15 cellular contexts compared by ENCODE assay signal in genomic region chr5:123091258-123091987, GRCh38. TPM values are rescaled to one million over a fixed set of nuclear protein-coding genes. Genes with fewer than 3 reads are reported as not detected.
DNase-seq lines count a peak whose midpoint lies in the region; ATAC-seq, FAIRE-seq and TF ChIP-seq lines count a peak whose summit lies in the region.
"Had no signal": no experiment of that assay in that cellular context is flagged by ENCODE, and none has a peak within 500 bp of the region (broad histone marks: within the 10 kb centered on the region; RNA-seq: fewer than 3 reads in every experiment).

No MANE protein-coding gene starts in this region.

- peak overlapping the region; percentile 41 to 71 (median 53); a peak in 4 of 8 replicates for H3K4me3 ChIP-seq in H1 (ENCODE audit: extremely low read depth in 1 of 4, insufficient read depth in 2 of 4, low read depth in 3 of 4, low read length in 4 of 4)
- no peak overlapping the region for H3K4me3 ChIP-seq in trophoblast cell (ENCODE audit: low read depth, low read length)

- no peak overlapping the region for H2BK120ac ChIP-seq in H1 (replicated peaks; ENCODE audit: low read depth, low read length)
- no peak overlapping the region for H2BK120ac ChIP-seq in trophoblast cell (ENCODE audit: insufficient read depth, low read length, poor library complexity)

- no peak for ATAC-seq in T-cell (replicated peaks in 1 of 4)

- CTCF ChIA-PET in Calu3 (lab: Charles Lee) (interaction anchor here (0.6 kb wide), 1 partner anchor 966 kb away, joined by 4 read pairs; no protein-coding TSS in a partner anchor), H1 (lab: Charles Lee; ENCODE audit: partially characterized antibody) (interaction anchor here (0.7 kb wide), 1 partner anchor 9 kb away, joined by 3 read pairs; no protein-coding TSS in a partner anchor), T-cell (lab: Charles Lee) (no interaction called here)

- H2BK12ac ChIP-seq in H1 (ENCODE audit: low read depth, low read length): no peak overlapping the region
- no peak overlapping the region for H2BK12ac ChIP-seq in trophoblast cell (ENCODE audit: low read length)

- H3K9ac ChIP-seq in H1 (replicated peaks in 1 of 4; ENCODE audit: extremely low read depth in 1 of 4, low read depth in 3 of 4, low read length in 3 of 4) (no peak overlapping the region), trophoblast cell (ENCODE audit: low read length) (no peak overlapping the region)

- H2BK5ac ChIP-seq in H1 (ENCODE audit: low read depth, low read length): no peak overlapping the region
- no peak overlapping the region for H2BK5ac ChIP-seq in trophoblast cell (ENCODE audit: low read depth, low read length, poor library complexity)

- BruUV-seq in Calu3 (replicated peaks; lab: Mats Ljungman, UMichigan): no TSS peak

- H3K9me3 Mint-ChIP-seq in Calu3 (ENCODE audit: low read depth, unreplicated experiment): no peaks in the 10 kb centered on the region
- no peaks in the 10 kb centered on the region for H3K9me3 Mint-ChIP-seq in nephron
- no peaks in the 10 kb centered on the region for H3K9me3 Mint-ChIP-seq in T-cell

- H3K79me2 ChIP-seq in H1 (ENCODE audit: control insufficient read depth in 1 of 2, insufficient read depth in 2 of 2, low read length in 2 of 2) (no peaks in the 10 kb centered on the region), trophoblast cell (ENCODE audit: control insufficient read depth, insufficient read depth, low read length, poor library complexity) (peaks cover 4% of the 10 kb centered on the region)

- H3K4ac ChIP-seq in H1 (replicated peaks; ENCODE audit: insufficient read length, low read depth, low read length): no peak overlapping the region
- H3K4ac ChIP-seq in trophoblast cell (ENCODE audit: low read depth, low read length): no peak overlapping the region

- H2AFZ ChIP-seq in H1 (ENCODE audit: low read length): no peak overlapping the region
- no peak overlapping the region for H2AFZ ChIP-seq in trophoblast cell (ENCODE audit: insufficient read depth, low read length, poor library complexity)

- TF ChIP-seq POLR2A in H1 (IDR thresholded peaks at IDR 0.05; ENCODE audit: control extremely low read depth in 1 of 2, low read depth in 2 of 2, low read length in 2 of 2): no peak

- no peak overlapping the region for H3K14ac ChIP-seq in H1 (ENCODE audit: insufficient read length)
- H3K14ac ChIP-seq in trophoblast cell (ENCODE audit: low read length): no peak overlapping the region

- H3K4me1 ChIP-seq in H1 (replicated peaks in 1 of 4; ENCODE audit: control insufficient read depth in 3 of 4, insufficient read depth in 4 of 4, low read length in 3 of 4) (peaks cover 4 to 40% (median 20%) of the 10 kb centered on the region in 4 experiments), trophoblast cell (ENCODE audit: control insufficient read depth in 1 of 2, insufficient read depth in 2 of 2, low read length in 2 of 2) (peaks cover 14 to 34% of the 10 kb centered on the region in 2 experiments)

- H4K5ac ChIP-seq in H1 (ENCODE audit: insufficient read length, low read depth, low read length): no peak overlapping the region

- H3K56ac ChIP-seq in H1 (replicated peaks; ENCODE audit: insufficient read length, low read depth, low read length): no peak overlapping the region

- POLR2A ChIA-PET in H1 (lab: Charles Lee; ENCODE audit: partially characterized antibody) (no interaction called here), T-cell (lab: Charles Lee) (interaction anchor here in 1 of 2 donors (0.6 kb wide), 1 partner anchor 33 kb away, joined by 7 read pairs; no protein-coding TSS in a partner anchor)

- peak overlapping the region; percentile 96 to 97 for H3K4me2 ChIP-seq in H1 (ENCODE audit: insufficient read depth in 1 of 2, low read depth in 2 of 2, low read length in 2 of 2)
- no peak overlapping the region for H3K4me2 ChIP-seq in trophoblast cell (ENCODE audit: low read length)

- no peak for TF ChIP-seq RAD21 in H1 (IDR thresholded peaks at IDR 0.05 in 1 of 2, conservative IDR thresholded peaks at IDR 0.05 in 1 of 2; ENCODE audit: low read depth in 2 of 2, low read length in 2 of 2)

- H3K36me3 ChIP-seq in H1 (ENCODE audit: control insufficient read depth in 2 of 4, insufficient read depth in 4 of 4, low read length in 3 of 4) (no peaks in the 10 kb centered on the region; a peak in 1 of 8 replicates), trophoblast cell (ENCODE audit: control insufficient read depth in 1 of 2, insufficient read depth in 2 of 2, low read length in 2 of 2) (no peaks in the 10 kb centered on the region)

- H3K23me2 ChIP-seq in H1 (ENCODE audit: low read depth, low read length): peaks cover 41% of the 10 kb centered on the region

- H4K20me1 ChIP-seq in H1 (replicated peaks in 1 of 2; ENCODE audit: control insufficient read depth in 1 of 2, insufficient read depth in 2 of 2, low read length in 2 of 2): peaks cover 6 to 10% of the 10 kb centered on the region in 2 experiments

- TF ChIP-seq EP300 in H1 (IDR thresholded peaks at IDR 0.05; ENCODE audit: borderline replicate concordance in 1 of 2, low read depth in 2 of 2, low read length in 2 of 2): no peak

- TF ChIP-seq CTCF in Calu3 (IDR thresholded peaks at IDR 0.05; ENCODE audit: unreplicated experiment) (no peak), H1 (IDR thresholded peaks at IDR 0.05; ENCODE audit: control extremely low read depth in 1 of 3, insufficient read depth in 1 of 3, low read depth in 1 of 3, low read length in 3 of 3) (no peak), nephron (IDR thresholded peaks at IDR 0.05; ENCODE audit: unreplicated experiment in 3 of 3) (no peak)

- FAIRE-seq in H1 (lab: Jason Lieb, UNC): no peak
- no peak for FAIRE-seq in urothelium cell line (lab: Jason Lieb, UNC)

- H3K9me3 ChIP-seq in H1 (ENCODE audit: insufficient read depth in 2 of 2, low read depth in 1 of 2, low read length in 1 of 2) (no peaks in the 10 kb centered on the region), trophoblast cell (ENCODE audit: insufficient read depth, low read depth, low read length) (peaks cover 3% of the 10 kb centered on the region)

- H2BK20ac ChIP-seq in H1 (ENCODE audit: low read length): no peak overlapping the region

- H3K27me3 ChIP-seq in H1 (replicated peaks in 1 of 4; ENCODE audit: control insufficient read depth in 3 of 4, extremely low read depth in 1 of 4, insufficient read depth in 3 of 4, low read length in 3 of 4) (peaks cover 77 to 100% (median 91%) of the 10 kb centered on the region in 4 experiments), trophoblast cell (ENCODE audit: insufficient read depth, low read length) (peaks cover 74% of the 10 kb centered on the region)

- H4K12ac ChIP-seq in trophoblast cell (ENCODE audit: low read depth, low read length): no peak overlapping the region

- 5% methylated on average over 17 of the region's 17 CpGs; no CpG with 5 or more reads in 1 of the 2 experiments for WGBS in H1 (ENCODE audit: extremely low coverage in 1 of 2, insufficient coverage in 1 of 2, insufficient read length in 1 of 2, insufficient replicate concordance in 2 of 2, low coverage in 1 of 2, low lambda C conversion rate in 2 of 2, missing lambda C conversion rate in 1 of 2), 2 experiments
- WGBS in trophoblast cell (ENCODE audit: extremely low coverage, insufficient coverage, insufficient read length): no CpG with 5 or more reads among the region's 17 CpGs

- H3K18ac ChIP-seq in H1 (ENCODE audit: extremely low read depth, low read length): no peak overlapping the region
- no peak overlapping the region for H3K18ac ChIP-seq in trophoblast cell (ENCODE audit: low read length)

- no peak overlapping the region for H3K27ac Mint-ChIP-seq in Calu3 (ENCODE audit: unreplicated experiment)
- H3K27ac Mint-ChIP-seq in nephron: peak overlapping the region in 2 of 3 experiments; percentile 15 to 50
- no peak overlapping the region for H3K27ac Mint-ChIP-seq in T-cell

- in situ Hi-C loops in KBM-7 (cut with MboI; ENCODE audit: low pct_unique_long_range_greater_than_20kb, low sequenced_read_pairs): no loop called here

- H4K8ac ChIP-seq in H1 (ENCODE audit: extremely low read depth, insufficient read depth, low read length): no peak overlapping the region
- no peak overlapping the region for H4K8ac ChIP-seq in trophoblast cell (ENCODE audit: low read depth, low read length)

- H2AK5ac ChIP-seq in H1 (ENCODE audit: low read depth, low read length) (no peak overlapping the region), trophoblast cell (ENCODE audit: low read length) (no peak overlapping the region)

- H3K4me1 Mint-ChIP-seq in Calu3 (ENCODE audit: low read depth, unreplicated experiment): peaks cover 20% of the 10 kb centered on the region
- peaks cover 38% of the 10 kb centered on the region for H3K4me1 Mint-ChIP-seq in nephron
- H3K4me1 Mint-ChIP-seq in T-cell: peaks cover 19 to 41% (median 38%) of the 10 kb centered on the region in 3 donors

- DNase-seq in Calu3: no peak
- DNase-seq in KBM-7: peak; percentile 27
- no peak for DNase-seq in H1 (ENCODE audit: low read depth in 1 of 2, low spot score in 2 of 2)
- no peak for DNase-seq in NOMO-1 treated with DMSO at 0.1 percent for 48 hours (lab: John Stamatoyannopoulos, UW; ENCODE audit: unreplicated experiment)
- DNase-seq in trophoblast cell: no peak
- DNase-seq in T-cell: no peak
- no peak for DNase-seq in urothelium cell line (ENCODE audit: low spot score)
- DNase-seq: CD4-positive, CD25-positive, alpha-beta regulatory T cell; NCI-H1105 treated with DMSO at 0.1 percent for 48 hours; occipital lobe; stimulated activated CD4-positive, alpha-beta T cell treated with anti-CD3 and anti-CD28 coated beads, Interleukin-4, amount 100 ng/mL, for 24 hours; SW 1271 had no signal

- H3K27me3 Mint-ChIP-seq in Calu3 (ENCODE audit: unreplicated experiment): peaks cover 83% of the 10 kb centered on the region
- peaks cover 99% of the 10 kb centered on the region for H3K27me3 Mint-ChIP-seq in nephron (ENCODE audit: low read depth)
- peaks cover 61 to 71% of the 10 kb centered on the region in 2 donors for H3K27me3 Mint-ChIP-seq in T-cell

- no peak overlapping the region for H2BK15ac ChIP-seq in H1 (ENCODE audit: low read length)

- H3K27ac ChIP-seq in H1 (ENCODE audit: low read depth, low read length) (no peak overlapping the region), trophoblast cell (ENCODE audit: low read depth, low read length) (no peak overlapping the region)

- H3K36me3 Mint-ChIP-seq in Calu3 (ENCODE audit: insufficient read depth, unreplicated experiment) (peaks cover 30% of the 10 kb centered on the region), nephron (ENCODE audit: low read depth) (no peaks in the 10 kb centered on the region), T-cell (no peaks in the 10 kb centered on the region)
- H3K36me3 Mint-ChIP-seq: CD4-positive, CD25-positive, alpha-beta regulatory T cell had no signal

- H3K23ac ChIP-seq in H1 (ENCODE audit: insufficient read length): no peak overlapping the region
- no peak overlapping the region for H3K23ac ChIP-seq in trophoblast cell (ENCODE audit: low read length)

- no peak overlapping the region for H4K91ac ChIP-seq in H1 (replicated peaks; ENCODE audit: insufficient read length, low read length)
- H4K91ac ChIP-seq in trophoblast cell (ENCODE audit: low read depth, low read length): no peak overlapping the region

- intact Hi-C loops in Calu3 (cut with micrococcal nuclease; ENCODE audit: unreplicated experiment): no loop called here

- H3K79me1 ChIP-seq in H1 (ENCODE audit: low read depth, low read length) (no peaks in the 10 kb centered on the region), trophoblast cell (ENCODE audit: low read length) (peaks cover 6% of the 10 kb centered on the region)

- H3K4me3 Mint-ChIP-seq in Calu3 (ENCODE audit: low read depth, unreplicated experiment) (peak overlapping the region; percentile 76), nephron (peak overlapping the region; percentile 82 to 92 (median 85)), T-cell (peak overlapping the region in 1 of 3 donors; percentile 22)

RNA-seq across cellular contexts. Expression of gene PRDM6, which starts 2.4 kb away (rescaled TPM):
- total RNA-seq in Calu3 (2022) (0.17 and 1.6 TPM in 2 replicates), T-cell (under 1 TPM in 1 of 5 donors, not detected in 4; 0.03 TPM)
- 0.04 and 0.08 TPM in 2 replicates for total RNA-seq in H1 (2021; fragmentation: NEBNext Ultra II Directional; extraction: Animal tissue kit (Norgen Biotek cat#: 25700))
- 0.08 and 0.17 TPM in 2 replicates for polyA plus RNA-seq in H1 (2011; rRNA removed)
- polyA plus RNA-seq in H1 (2011; cell fraction: cytosol; rRNA removed): 0.22 TPM
- 0.31 TPM for polyA plus RNA-seq in H1 (2011; cell fraction: nucleus; rRNA removed)
- polyA plus RNA-seq in H1 (2012, experiment 1 of 2): 0.01 TPM in 1 of 4 replicates, not detected in the others
- polyA plus RNA-seq in H1 (2012, experiment 2 of 2): 0.01 TPM
- polyA plus RNA-seq in H1 (2013, experiment 1 of 2): 0.02 TPM
- 0.09 TPM for polyA plus RNA-seq in H1 (2013, experiment 2 of 2)
- 0.03 and 0.20 TPM in 2 replicates for polyA minus RNA-seq in H1 (2011; rRNA and poly(A)+ RNA removed)
- polyA minus RNA-seq in H1 (2011; cell fraction: cytosol; rRNA and poly(A)+ RNA removed): not detected
- polyA minus RNA-seq in H1 (2011; cell fraction: nucleus; rRNA and poly(A)+ RNA removed): 0.10 TPM
- polyA plus RNA-seq in trophoblast cell (2013): 1.8 and 2.2 TPM in 2 replicates
- total RNA-seq: activated CD8-positive, alpha-beta memory T cell treated with anti-CD3 and anti-CD28 coated beads for 36 hours; CD4-positive, CD25-positive, alpha-beta regulatory T cell; epithelial cell of proximal tubule had no signal
- polyA plus RNA-seq: CD4-positive, CD25-positive, alpha-beta regulatory T cell had no signal

RNA-seq across cellular contexts. Expression of gene PPIC, which starts 54.9 kb away (rescaled TPM):
- total RNA-seq in Calu3 (2022) (43.5 and 43.9 TPM in 2 replicates), T-cell (under 1 TPM in 1 of 5 donors, not detected in 4; 0.26 TPM)
- 9.0 and 10.4 TPM in 2 replicates for total RNA-seq in H1 (2021; fragmentation: NEBNext Ultra II Directional; extraction: Animal tissue kit (Norgen Biotek cat#: 25700))
- polyA plus RNA-seq in H1 (2011; rRNA removed): 7.9 and 8.5 TPM in 2 replicates
- 12.6 TPM for polyA plus RNA-seq in H1 (2011; cell fraction: cytosol; rRNA removed)
- 3.8 TPM for polyA plus RNA-seq in H1 (2011; cell fraction: nucleus; rRNA removed)
- polyA plus RNA-seq in H1 (2012, experiment 1 of 2): 9.8 to 10.8 TPM (median 10.4 TPM) in 4 replicates
- 2.7 TPM for polyA plus RNA-seq in H1 (2012, experiment 2 of 2)
- polyA plus RNA-seq in H1 (2013, experiment 1 of 2): 11.0 TPM
- polyA plus RNA-seq in H1 (2013, experiment 2 of 2): 13.9 TPM
- polyA minus RNA-seq in H1 (2011; rRNA and poly(A)+ RNA removed): 9.0 and 13.2 TPM in 2 replicates
- polyA minus RNA-seq in H1 (2011; cell fraction: cytosol; rRNA and poly(A)+ RNA removed): 4.1 TPM
- polyA minus RNA-seq in H1 (2011; cell fraction: nucleus; rRNA and poly(A)+ RNA removed): 2.7 TPM
- 37.1 and 38.1 TPM in 2 replicates for polyA plus RNA-seq in trophoblast cell (2013)
- total RNA-seq: activated CD8-positive, alpha-beta memory T cell treated with anti-CD3 and anti-CD28 coated beads for 36 hours; CD4-positive, CD25-positive, alpha-beta regulatory T cell had no signal
- polyA plus RNA-seq: CD4-positive, CD25-positive, alpha-beta regulatory T cell had no signal

Comparison
In these comparisons a context has a peak if more than half of its experiments do, and no peak if none do; other contexts are left out.
1. H3K27ac Mint-ChIP-seq: peak in nephron (2 of 3); none in Calu3 (single experiment) and T-cell (0 of 2).
2. CTCF ChIA-PET loops: an anchor here in Calu3 (0.6 kb wide) and H1 (0.7 kb wide); none called in T-cell.